In genomic region chr10:48799341-48800282, GRCh38 we compare ENCODE assay signal across 8 cellular contexts.
DNase-seq lines count a peak whose midpoint lies in the region; ATAC-seq and TF ChIP-seq lines count a peak whose summit lies in the region.
"Not testable (repeated sequence)": the region's sequence is repeated elsewhere in the genome, so short reads cannot be mapped to it uniquely, and the experiment has no call there.

No MANE protein-coding gene starts in this region.

- POLR2A ChIA-PET in CD8-positive, alpha-beta T cell (lab: Charles Lee); activated CD4-positive, alpha-beta T cell treated with anti-CD3 and anti-CD28 coated beads, Interleukin-2, amount 10 ng/mL, durations not matched to agents 7 days and 5 days (lab: Charles Lee): not testable (repeated sequence)
- POLR2A ChIA-PET in activated naive CD8-positive, alpha-beta T cell treated with anti-CD3 and anti-CD28 coated beads, Interleukin-2, amount 10 ng/mL, durations not matched to agents 7 days and 5 days (lab: Charles Lee): interaction anchor here (0.7 kb wide), 1 partner anchor 30 kb away, joined by 6 read pairs; no protein-coding TSS in a partner anchor

- H3K27ac Mint-ChIP-seq in CD8-positive, alpha-beta T cell: peak overlapping the region; percentile 94
- H3K27ac Mint-ChIP-seq in activated CD4-positive, alpha-beta T cell treated with anti-CD3 and anti-CD28 coated beads, Interleukin-2, amount 10 ng/mL, durations not matched to agents 7 days and 5 days: peak overlapping the region; percentile 90
- H3K27ac Mint-ChIP-seq in activated naive CD8-positive, alpha-beta T cell treated with anti-CD3 and anti-CD28 coated beads, Interleukin-2, amount 10 ng/mL, durations not matched to agents 7 days and 5 days: peak overlapping the region; percentile 92

- H3K27ac ChIP-seq in CD8-positive, alpha-beta T cell (ENCODE audit: low read depth, low read length): not testable (repeated sequence)
- H3K27ac ChIP-seq in esophagus squamous epithelium (peak overlapping the region; percentile 5 to 74 (median 66)), lung (ENCODE audit: low read depth in 1 of 2, low read length in 1 of 2) (peak overlapping the region; percentile 24 to 43), gastrocnemius medialis (peak overlapping the region; percentile 28 to 60 (median 58)), upper lobe of right lung (peak overlapping the region; percentile 63)

- not testable (repeated sequence) for DNase-seq in CD8-positive, alpha-beta T cell; activated CD4-positive, alpha-beta T cell treated with anti-CD3 and anti-CD28 coated beads, Interleukin-2, amount 10 ng/mL, durations not matched to agents 7 days and 5 days; activated naive CD8-positive, alpha-beta T cell treated with anti-CD3 and anti-CD28 coated beads, Interleukin-2, amount 10 ng/mL, durations not matched to agents 7 days and 5 days; esophagus squamous epithelium (lab: John Stamatoyannopoulos, UW); lung (ENCODE audit: low spot score); gastrocnemius medialis; upper lobe of right lung
- peak; percentile 35 for DNase-seq in NOMO-1 treated with DMSO at 0.1 percent for 48 hours (lab: John Stamatoyannopoulos, UW; ENCODE audit: unreplicated experiment)

- ATAC-seq in CD8-positive, alpha-beta T cell; activated naive CD8-positive, alpha-beta T cell treated with anti-CD3 and anti-CD28 coated beads, Interleukin-2, amount 10 ng/mL, durations not matched to agents 7 days and 5 days (ENCODE audit: low read depth); lung (ENCODE audit: insufficient read depth, low FRiP score); gastrocnemius medialis: not testable (repeated sequence)
- peak; percentile 40 for ATAC-seq in upper lobe of right lung

- not testable (repeated sequence) for H3K36me3 Mint-ChIP-seq in CD8-positive, alpha-beta T cell; activated naive CD8-positive, alpha-beta T cell treated with anti-CD3 and anti-CD28 coated beads, Interleukin-2, amount 10 ng/mL, durations not matched to agents 7 days and 5 days
- peaks cover 11% of the 10 kb centered on the region for H3K36me3 Mint-ChIP-seq in activated CD4-positive, alpha-beta T cell treated with anti-CD3 and anti-CD28 coated beads, Interleukin-2, amount 10 ng/mL, durations not matched to agents 7 days and 5 days (ENCODE audit: low read depth)

- not testable (repeated sequence) for TF ChIP-seq CTCF in CD8-positive, alpha-beta T cell (IDR thresholded peaks at IDR 0.05); esophagus squamous epithelium (IDR thresholded peaks at IDR 0.05); lung (IDR thresholded peaks at IDR 0.05; ENCODE audit: control extremely low read depth, extremely low read depth); gastrocnemius medialis (IDR thresholded peaks at IDR 0.05 in 4 of 5, conservative IDR thresholded peaks at IDR 0.05 in 1 of 5); upper lobe of right lung (IDR thresholded peaks at IDR 0.05)

- CTCF ChIA-PET in CD8-positive, alpha-beta T cell (lab: Charles Lee); activated CD4-positive, alpha-beta T cell treated with anti-CD3 and anti-CD28 coated beads, Interleukin-2, amount 10 ng/mL, durations not matched to agents 7 days and 5 days (lab: Charles Lee): not testable (repeated sequence)

- H3K4me1 ChIP-seq in CD8-positive, alpha-beta T cell (ENCODE audit: insufficient read depth, low read length): peaks cover 32% of the 10 kb centered on the region
- H3K4me1 ChIP-seq in esophagus squamous epithelium: peaks cover 0 to 26% (median 5%) of the 10 kb centered on the region in 3 donors
- H3K4me1 ChIP-seq in lung (ENCODE audit: control insufficient read depth in 2 of 2, insufficient read depth in 2 of 2, low read length in 2 of 2); gastrocnemius medialis: not testable (repeated sequence)
- H3K4me1 ChIP-seq in upper lobe of right lung: peaks cover 11% of the 10 kb centered on the region

- H3K4me3 ChIP-seq in CD8-positive, alpha-beta T cell (ENCODE audit: low read depth, low read length); esophagus squamous epithelium; lung; gastrocnemius medialis; upper lobe of right lung: not testable (repeated sequence)

- H3K4me3 Mint-ChIP-seq in CD8-positive, alpha-beta T cell: peak overlapping the region; percentile 74
- peak overlapping the region; percentile 30 for H3K4me3 Mint-ChIP-seq in activated CD4-positive, alpha-beta T cell treated with anti-CD3 and anti-CD28 coated beads, Interleukin-2, amount 10 ng/mL, durations not matched to agents 7 days and 5 days
- peak overlapping the region; percentile 61 for H3K4me3 Mint-ChIP-seq in activated naive CD8-positive, alpha-beta T cell treated with anti-CD3 and anti-CD28 coated beads, Interleukin-2, amount 10 ng/mL, durations not matched to agents 7 days and 5 days

- H3K9me3 ChIP-seq in CD8-positive, alpha-beta T cell (ENCODE audit: low read length); esophagus squamous epithelium; lung (ENCODE audit: control insufficient read depth in 2 of 2, insufficient read depth in 1 of 2, low read length in 1 of 2); gastrocnemius medialis; upper lobe of right lung: not testable (repeated sequence)

- not testable (repeated sequence) for H3K27me3 ChIP-seq in CD8-positive, alpha-beta T cell (ENCODE audit: insufficient read depth, low read length); lung (ENCODE audit: control insufficient read depth, insufficient read depth); gastrocnemius medialis; upper lobe of right lung
- H3K27me3 ChIP-seq in esophagus squamous epithelium: peaks cover 0 to 28% (median 0%) of the 10 kb centered on the region in 4 donors

- 84% methylated on average over 23 to 26 of the region's 27 CpGs for WGBS in esophagus squamous epithelium, 2 donors
- 80 to 81% methylated on average over 27 of the region's 27 CpGs for WGBS in lung, 2 donors

- TF ChIP-seq POLR2A in esophagus squamous epithelium (IDR thresholded peaks at IDR 0.05); gastrocnemius medialis (IDR thresholded peaks at IDR 0.05): not testable (repeated sequence)

- peaks cover 32% of the 10 kb centered on the region for H3K4me1 Mint-ChIP-seq in CD8-positive, alpha-beta T cell (ENCODE audit: low read depth)
- H3K4me1 Mint-ChIP-seq in activated CD4-positive, alpha-beta T cell treated with anti-CD3 and anti-CD28 coated beads, Interleukin-2, amount 10 ng/mL, durations not matched to agents 7 days and 5 days: peaks cover 60% of the 10 kb centered on the region
- H3K4me1 Mint-ChIP-seq in activated naive CD8-positive, alpha-beta T cell treated with anti-CD3 and anti-CD28 coated beads, Interleukin-2, amount 10 ng/mL, durations not matched to agents 7 days and 5 days: peaks cover 49% of the 10 kb centered on the region

- not testable (repeated sequence) for H3K27me3 Mint-ChIP-seq in CD8-positive, alpha-beta T cell (ENCODE audit: low read depth); activated CD4-positive, alpha-beta T cell treated with anti-CD3 and anti-CD28 coated beads, Interleukin-2, amount 10 ng/mL, durations not matched to agents 7 days and 5 days; activated naive CD8-positive, alpha-beta T cell treated with anti-CD3 and anti-CD28 coated beads, Interleukin-2, amount 10 ng/mL, durations not matched to agents 7 days and 5 days

- in situ Hi-C loops in gastrocnemius medialis (cut with MboI; ENCODE audit: low sequenced_read_pairs in 4 of 4): not testable (repeated sequence)

- not testable (repeated sequence) for H3K9me3 Mint-ChIP-seq in CD8-positive, alpha-beta T cell; activated CD4-positive, alpha-beta T cell treated with anti-CD3 and anti-CD28 coated beads, Interleukin-2, amount 10 ng/mL, durations not matched to agents 7 days and 5 days; activated naive CD8-positive, alpha-beta T cell treated with anti-CD3 and anti-CD28 coated beads, Interleukin-2, amount 10 ng/mL, durations not matched to agents 7 days and 5 days

- H3K36me3 ChIP-seq in CD8-positive, alpha-beta T cell (ENCODE audit: insufficient read depth, low read length); esophagus squamous epithelium; lung (ENCODE audit: control insufficient read depth in 2 of 2, insufficient read depth in 2 of 2, low read length in 2 of 2); gastrocnemius medialis; upper lobe of right lung: not testable (repeated sequence)

- intact Hi-C loops in CD8-positive, alpha-beta T cell (cut with DNase I, micrococcal nuclease); esophagus squamous epithelium (cut with DNase I); gastrocnemius medialis (cut with DNase I; ENCODE audit: low total_unique reads); upper lobe of right lung (cut with DNase I): not testable (repeated sequence)
